In the genomic region with DNA sequence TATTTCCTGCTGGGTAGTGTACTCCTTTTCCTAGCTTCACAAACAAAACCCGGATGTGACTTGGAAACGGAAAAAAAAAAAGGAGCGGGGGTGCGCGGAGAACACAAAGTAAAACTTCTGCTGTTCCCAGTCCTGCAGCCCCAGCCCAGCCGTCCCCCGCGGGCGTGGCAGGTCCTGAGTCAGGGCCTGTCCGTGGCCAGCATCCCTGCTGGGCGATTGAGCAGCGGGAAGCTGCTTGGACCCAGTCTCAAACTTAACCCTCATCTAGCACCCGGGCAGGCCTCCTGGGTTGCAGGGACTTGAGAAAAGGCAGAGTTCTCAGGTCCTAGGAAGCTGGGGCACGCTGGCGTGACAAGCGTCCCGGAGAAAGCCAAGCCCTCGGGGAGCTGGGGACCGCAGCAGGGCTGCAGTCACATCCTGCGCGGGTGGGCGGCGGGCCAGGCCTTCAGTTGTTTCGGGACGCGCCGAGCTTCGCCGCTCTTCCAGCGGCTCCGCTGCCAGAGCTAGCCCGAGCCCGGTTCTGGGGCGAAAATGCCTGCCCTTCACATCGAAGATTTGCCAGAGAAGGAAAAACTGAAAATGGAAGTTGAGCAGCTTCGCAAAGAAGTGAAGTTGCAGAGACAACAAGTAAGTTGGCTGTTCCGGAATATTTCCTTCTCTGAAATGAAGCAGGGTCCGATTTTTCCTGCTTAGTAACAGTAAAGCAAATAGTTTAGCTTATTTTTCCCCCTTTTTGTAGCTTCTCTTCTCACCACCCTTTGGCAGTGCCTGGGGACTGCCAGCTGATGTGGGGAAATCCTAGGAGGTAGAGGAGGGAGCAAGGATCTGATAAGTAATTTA, we compare ENCODE assay signal across 8 cellular contexts. TPM values are rescaled to one million over a fixed set of nuclear protein-coding genes. Genes with fewer than 3 reads are reported as not detected.
DNase-seq lines count a peak whose midpoint lies in the region; ATAC-seq and TF ChIP-seq lines count a peak whose summit lies in the region.

TSS of gene GNG11 (plus strand) at position 129 of the 840 bp plus-strand sequence. CDS start at position 532, 403 bp downstream.

- H4K20me1 ChIP-seq in PC-3 (ENCODE audit: low read length): no peaks in the 10 kb centered on the region

- no peaks in the 10 kb centered on the region for H3K27me3 Mint-ChIP-seq in brain

- no peaks in the 10 kb centered on the region for H3K9me3 ChIP-seq in PC-3 (ENCODE audit: low read length)

- H3K9me3 Mint-ChIP-seq in brain: no peaks in the 10 kb centered on the region

- H3K36me3 ChIP-seq in PC-3 (ENCODE audit: low read depth, low read length): no peaks in the 10 kb centered on the region

- H3F3A ChIP-seq in PC-3 (ENCODE audit: low read length, unreplicated experiment): no peaks in the 10 kb centered on the region

- TF ChIP-seq CTCF in AG04449 (IDR thresholded peaks at IDR 0.05; ENCODE audit: insufficient read depth, low read length, missing control alignments) (no peak), PC-3 (conservative IDR thresholded peaks at IDR 0.05; ENCODE audit: low read depth, low read length) (no peak), brain (conservative IDR thresholded peaks at IDR 0.05) (no peak)

- H3K9ac ChIP-seq in PC-3 (ENCODE audit: low read length): peak within 1 kb of the TSS; percentile 73

- CTCF ChIA-PET in AG04449 (lab: Yijun Ruan, JAX): interaction anchor here (0.7 to 3.1 kb wide), 10 partner anchors 9 to 366 kb away, joined by 3 to 26 read pairs (median 4); no protein-coding TSS in a partner anchor
- CTCF ChIA-PET in PC-3 (lab: Charles Lee): interaction anchor here (0.6 to 1.2 kb wide), 4 partner anchors 19 to 474 kb away, joined by 3 to 5 read pairs (median 4); no protein-coding TSS in a partner anchor

- H3K4me3 Mint-ChIP-seq in brain: peak within 1 kb of the TSS; percentile 79 to 91 (median 87)

- 0 out of 2 replicates have a peak, but pooled peaks cover 6% of the 10 kb centered on the region for H3K79me2 ChIP-seq in PC-3 (ENCODE audit: low read length)

- H3K27ac Mint-ChIP-seq in brain: peak within 1 kb of the TSS; percentile 74 to 97 (median 91)

- H3K27ac ChIP-seq in PC-3 (ENCODE audit: low read length): peak within 1 kb of the TSS; percentile 68

- H3K4me3 ChIP-seq in AG04449 (ENCODE audit: low read depth, low read length): peak within 1 kb of the TSS; percentile 74
- peak within 1 kb of the TSS; percentile 73 for H3K4me3 ChIP-seq in PC-3 (ENCODE audit: low read length)
- H3K4me3 ChIP-seq in iPS-11a (ENCODE audit: low read depth, low read length): peak within 1 kb of the TSS; percentile 48

- POLR2A ChIA-PET in AG04449 (lab: Yijun Ruan, JAX): interaction anchor here (0.7 to 1.8 kb wide), 3 partner anchors 10 to 260 kb away, joined by 3 to 4 read pairs (median 4); no protein-coding TSS in a partner anchor
- POLR2A ChIA-PET in PC-3 (lab: Charles Lee; ENCODE audit: unreplicated experiment): interaction anchor here (1.0 kb wide), 1 partner anchor 260 kb away, joined by 12 read pairs; no protein-coding TSS in a partner anchor

- no peaks in the 10 kb centered on the region for H3K36me3 Mint-ChIP-seq in brain

- no peaks in the 10 kb centered on the region for H3K4me1 ChIP-seq in PC-3 (ENCODE audit: insufficient read depth, low read length)

- peak within 1 kb of the TSS; percentile 88 for H2AFZ ChIP-seq in PC-3 (ENCODE audit: low read length)

- intact Hi-C loops in PC-3 (cut with micrococcal nuclease): loop anchor here (2.0 to 5.0 kb wide), 2 partner anchors 31 to 35 kb away; partner anchors contain the start of gene TFPI2

- H3K4me2 ChIP-seq in PC-3 (ENCODE audit: low read length): peak within 1 kb of the TSS; percentile 83

- H3K27me3 ChIP-seq in PC-3 (ENCODE audit: low read length): no peaks in the 10 kb centered on the region

- no peak for DNase-seq in AG04449 (ENCODE audit: low read depth, low spot score)
- peak; percentile 65 for DNase-seq in PC-3
- DNase-seq in retina: peak; percentile 85
- DNase-seq in 8988T: no peak

- H3K4me1 Mint-ChIP-seq in brain: peaks cover 33% of the 10 kb centered on the region

- H3K9me2 ChIP-seq in PC-3 (replicated peaks; ENCODE audit: low read length): no peaks in the 10 kb centered on the region

- ATAC-seq in GM18519 (IDR thresholded peaks at IDR 0.05; ENCODE audit: low FRiP score, unreplicated experiment) (peak; percentile 88), HG02943 (IDR thresholded peaks at IDR 0.05; ENCODE audit: low read depth, unreplicated experiment) (peak; percentile 79), PC-3 (peak; percentile 87)

- BruUV-seq in PC-3 (replicated peaks; lab: Mats Ljungman, UMichigan): TSS peak; percentile 62

RNA-seq across cellular contexts. Expression of gene GNG11, which starts in this region (rescaled TPM):
- 3.0 and 4.4 TPM in 2 replicates for total RNA-seq in PC-3 (2014; rRNA removed)
- 6.1 TPM for polyA plus RNA-seq in brain (ENCODE audit: insufficient read depth, low read depth, low replicate concordance)

Comparison
In these comparisons a context has a peak if more than half of its experiments do, and no peak if none do; other contexts are left out.
1. DNase-seq: peak in PC-3 (single experiment) and retina (single experiment); none in AG04449 (single experiment) and 8988T (single experiment).
2. Peak in every context shown above with its lines, with median percentiles within 50 percentile points of each other: H3K4me3 ChIP-seq and ATAC-seq.